ENCODE assay signal across 1 cellular context in the genomic region with DNA sequence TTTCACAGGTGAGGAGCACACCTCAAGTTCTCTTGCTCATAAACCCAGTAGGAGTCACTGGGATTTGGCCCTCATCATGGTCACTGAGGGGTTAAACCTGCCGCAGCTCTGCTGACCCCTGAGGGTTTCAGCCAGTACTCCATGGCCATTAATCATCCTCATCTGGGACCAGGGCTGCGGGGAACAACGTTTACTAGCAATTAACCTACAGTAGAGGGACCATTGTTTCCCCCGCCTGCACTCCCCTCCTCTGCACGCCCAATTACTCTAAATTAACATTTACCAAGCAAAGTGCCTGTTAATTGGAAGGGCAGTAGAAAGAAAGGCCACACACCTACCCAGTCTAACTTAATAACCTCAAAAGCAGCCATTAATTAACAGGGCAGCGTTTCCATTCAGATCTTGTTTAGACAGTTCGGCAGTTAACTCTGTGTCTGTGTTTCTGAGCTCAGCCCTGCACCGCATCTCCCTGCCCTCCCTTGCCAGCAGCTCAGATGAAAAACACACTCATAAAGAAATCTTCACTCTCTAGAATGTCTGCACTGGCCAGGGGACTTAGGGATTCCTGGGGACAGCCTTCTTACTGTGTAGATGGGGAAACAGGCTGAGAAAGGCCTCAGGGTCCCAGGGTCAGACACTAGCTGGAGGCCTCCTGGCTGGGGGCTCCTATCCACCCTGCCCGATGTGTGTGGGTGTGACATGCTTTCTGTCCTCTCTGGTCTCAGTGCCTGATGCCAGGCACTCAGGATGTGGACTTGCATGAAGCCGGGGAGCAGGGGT.
TF ChIP-seq lines count a peak whose summit lies in the region.

No MANE protein-coding gene starts in this region.

TF ChIP-seq in HEK293, 187 proteins besides CTCF, POLR2A, EP300 and RAD21 (continued from another document):
- TF ChIP-seq, protein P1, sequence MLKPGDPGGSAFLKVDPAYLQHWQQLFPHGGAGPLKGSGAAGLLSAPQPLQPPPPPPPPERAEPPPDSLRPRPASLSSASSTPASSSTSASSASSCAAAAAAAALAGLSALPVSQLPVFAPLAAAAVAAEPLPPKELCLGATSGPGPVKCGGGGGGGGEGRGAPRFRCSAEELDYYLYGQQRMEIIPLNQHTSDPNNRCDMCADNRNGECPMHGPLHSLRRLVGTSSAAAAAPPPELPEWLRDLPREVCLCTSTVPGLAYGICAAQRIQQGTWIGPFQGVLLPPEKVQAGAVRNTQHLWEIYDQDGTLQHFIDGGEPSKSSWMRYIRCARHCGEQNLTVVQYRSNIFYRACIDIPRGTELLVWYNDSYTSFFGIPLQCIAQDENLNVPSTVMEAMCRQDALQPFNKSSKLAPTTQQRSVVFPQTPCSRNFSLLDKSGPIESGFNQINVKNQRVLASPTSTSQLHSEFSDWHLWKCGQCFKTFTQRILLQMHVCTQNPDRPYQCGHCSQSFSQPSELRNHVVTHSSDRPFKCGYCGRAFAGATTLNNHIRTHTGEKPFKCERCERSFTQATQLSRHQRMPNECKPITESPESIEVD (tag by site-specific recombination; IDR thresholded peaks at IDR 0.05) = 0 out of 2 replicates have a peak, but pooled peaks have one; percentile 17
- TF ChIP-seq ZBTB17 (tag by site-specific recombination; IDR thresholded peaks at IDR 0.05) (peak; percentile 67), ZNF664 (tag by site-specific recombination; IDR thresholded peaks at IDR 0.05) (no peak), ZBTB8A (tag by site-specific recombination; IDR thresholded peaks at IDR 0.05) (0 out of 2 replicates have a peak, but pooled peaks have one; percentile 22), ZNF843 (tag by site-specific recombination; IDR thresholded peaks at IDR 0.05) (0 out of 2 replicates have a peak, but pooled peaks have one; percentile 39), ZNF341 (tag by site-specific recombination; IDR thresholded peaks at IDR 0.05; ENCODE audit: low read depth) (peak; percentile 40), GLI2 (tag by site-specific recombination; IDR thresholded peaks at IDR 0.05; ENCODE audit: borderline replicate concordance, low read depth) (no peak), ZNF792 (tag by site-specific recombination; IDR thresholded peaks at IDR 0.05) (no peak), IKZF3 (tag by site-specific recombination; IDR thresholded peaks at IDR 0.05) (0 out of 2 replicates have a peak, but pooled peaks have one; percentile 36), EGR2 (tag by site-specific recombination; IDR thresholded peaks at IDR 0.05; ENCODE audit: low read depth) (peak; percentile 35; the same call in 1 of the 2 replicates), ZNF155 (tag by site-specific recombination; IDR thresholded peaks at IDR 0.05) (no peak), ZIC2 (tag by site-specific recombination; IDR thresholded peaks at IDR 0.05) (peak; percentile 69), OSR2 (tag by site-specific recombination; IDR thresholded peaks at IDR 0.05) (0 out of 2 replicates have a peak, but pooled peaks have one; percentile 34), FEZF1 (tag by site-specific recombination; IDR thresholded peaks at IDR 0.05) (peak; percentile 63), WT1 (tag by site-specific recombination; IDR thresholded peaks at IDR 0.05) (peak; percentile 78), YY1 (tag by site-specific recombination; IDR thresholded peaks at IDR 0.05) (0 out of 2 replicates have a peak, but pooled peaks have one; percentile 30), ZNF610 (tag by site-specific recombination; IDR thresholded peaks at IDR 0.05; ENCODE audit: borderline replicate concordance) (no peak), TRIM28 (IDR thresholded peaks at IDR 0.05; ENCODE audit: borderline replicate concordance, low read length) (0 out of 2 replicates have a peak, but pooled peaks have one; percentile 37), ZNF768 (tag by site-specific recombination; IDR thresholded peaks at IDR 0.05) (no peak)
- TF ChIP-seq, protein P2, sequence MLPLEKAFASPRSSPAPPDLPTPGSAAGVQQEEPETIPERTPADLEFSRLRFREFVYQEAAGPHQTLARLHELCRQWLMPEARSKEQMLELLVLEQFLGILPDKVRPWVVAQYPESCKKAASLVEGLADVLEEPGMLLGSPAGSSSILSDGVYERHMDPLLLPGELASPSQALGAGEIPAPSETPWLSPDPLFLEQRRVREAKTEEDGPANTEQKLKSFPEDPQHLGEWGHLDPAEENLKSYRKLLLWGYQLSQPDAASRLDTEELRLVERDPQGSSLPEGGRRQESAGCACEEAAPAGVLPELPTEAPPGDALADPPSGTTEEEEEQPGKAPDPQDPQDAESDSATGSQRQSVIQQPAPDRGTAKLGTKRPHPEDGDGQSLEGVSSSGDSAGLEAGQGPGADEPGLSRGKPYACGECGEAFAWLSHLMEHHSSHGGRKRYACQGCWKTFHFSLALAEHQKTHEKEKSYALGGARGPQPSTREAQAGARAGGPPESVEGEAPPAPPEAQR (tag by site-specific recombination; IDR thresholded peaks at IDR 0.05) = no peak
- TF ChIP-seq, protein P3, sequence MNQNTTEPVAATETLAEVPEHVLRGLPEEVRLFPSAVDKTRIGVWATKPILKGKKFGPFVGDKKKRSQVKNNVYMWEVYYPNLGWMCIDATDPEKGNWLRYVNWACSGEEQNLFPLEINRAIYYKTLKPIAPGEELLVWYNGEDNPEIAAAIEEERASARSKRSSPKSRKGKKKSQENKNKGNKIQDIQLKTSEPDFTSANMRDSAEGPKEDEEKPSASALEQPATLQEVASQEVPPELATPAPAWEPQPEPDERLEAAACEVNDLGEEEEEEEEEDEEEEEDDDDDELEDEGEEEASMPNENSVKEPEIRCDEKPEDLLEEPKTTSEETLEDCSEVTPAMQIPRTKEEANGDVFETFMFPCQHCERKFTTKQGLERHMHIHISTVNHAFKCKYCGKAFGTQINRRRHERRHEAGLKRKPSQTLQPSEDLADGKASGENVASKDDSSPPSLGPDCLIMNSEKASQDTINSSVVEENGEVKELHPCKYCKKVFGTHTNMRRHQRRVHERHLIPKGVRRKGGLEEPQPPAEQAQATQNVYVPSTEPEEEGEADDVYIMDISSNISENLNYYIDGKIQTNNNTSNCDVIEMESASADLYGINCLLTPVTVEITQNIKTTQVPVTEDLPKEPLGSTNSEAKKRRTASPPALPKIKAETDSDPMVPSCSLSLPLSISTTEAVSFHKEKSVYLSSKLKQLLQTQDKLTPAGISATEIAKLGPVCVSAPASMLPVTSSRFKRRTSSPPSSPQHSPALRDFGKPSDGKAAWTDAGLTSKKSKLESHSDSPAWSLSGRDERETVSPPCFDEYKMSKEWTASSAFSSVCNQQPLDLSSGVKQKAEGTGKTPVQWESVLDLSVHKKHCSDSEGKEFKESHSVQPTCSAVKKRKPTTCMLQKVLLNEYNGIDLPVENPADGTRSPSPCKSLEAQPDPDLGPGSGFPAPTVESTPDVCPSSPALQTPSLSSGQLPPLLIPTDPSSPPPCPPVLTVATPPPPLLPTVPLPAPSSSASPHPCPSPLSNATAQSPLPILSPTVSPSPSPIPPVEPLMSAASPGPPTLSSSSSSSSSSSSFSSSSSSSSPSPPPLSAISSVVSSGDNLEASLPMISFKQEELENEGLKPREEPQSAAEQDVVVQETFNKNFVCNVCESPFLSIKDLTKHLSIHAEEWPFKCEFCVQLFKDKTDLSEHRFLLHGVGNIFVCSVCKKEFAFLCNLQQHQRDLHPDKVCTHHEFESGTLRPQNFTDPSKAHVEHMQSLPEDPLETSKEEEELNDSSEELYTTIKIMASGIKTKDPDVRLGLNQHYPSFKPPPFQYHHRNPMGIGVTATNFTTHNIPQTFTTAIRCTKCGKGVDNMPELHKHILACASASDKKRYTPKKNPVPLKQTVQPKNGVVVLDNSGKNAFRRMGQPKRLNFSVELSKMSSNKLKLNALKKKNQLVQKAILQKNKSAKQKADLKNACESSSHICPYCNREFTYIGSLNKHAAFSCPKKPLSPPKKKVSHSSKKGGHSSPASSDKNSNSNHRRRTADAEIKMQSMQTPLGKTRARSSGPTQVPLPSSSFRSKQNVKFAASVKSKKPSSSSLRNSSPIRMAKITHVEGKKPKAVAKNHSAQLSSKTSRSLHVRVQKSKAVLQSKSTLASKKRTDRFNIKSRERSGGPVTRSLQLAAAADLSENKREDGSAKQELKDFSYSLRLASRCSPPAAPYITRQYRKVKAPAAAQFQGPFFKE (tag by site-specific recombination; IDR thresholded peaks at IDR 0.05; ENCODE audit: borderline replicate concordance) = no peak
